ENCODE assay signal across 1 cellular context in genomic region chr1:39181311-39181710, GRCh38.
TF ChIP-seq lines count a peak whose summit lies in the region.

No MANE protein-coding gene starts in this region.

TF ChIP-seq in HEK293, 187 proteins besides CTCF, POLR2A, EP300 and RAD21 (continued from another document):
- TF ChIP-seq ZNF354C (tag by site-specific recombination; IDR thresholded peaks at IDR 0.05; ENCODE audit: borderline replicate concordance, low read depth): no peak
- no peak for TF ChIP-seq SP3 (tag by site-specific recombination; IDR thresholded peaks at IDR 0.05)
- TF ChIP-seq ZNF792 (tag by site-specific recombination; IDR thresholded peaks at IDR 0.05): no peak
- TF ChIP-seq ZNF37A (tag by site-specific recombination; IDR thresholded peaks at IDR 0.05): no peak
- no peak for TF ChIP-seq ZNF274 (IDR thresholded peaks at IDR 0.05; ENCODE audit: low read length)
- TF ChIP-seq ZNF274 (tag by site-specific recombination; IDR thresholded peaks at IDR 0.05; ENCODE audit: borderline replicate concordance): no peak
